Comparison of ENCODE assay signal across 12 cellular contexts in the genomic region with DNA sequence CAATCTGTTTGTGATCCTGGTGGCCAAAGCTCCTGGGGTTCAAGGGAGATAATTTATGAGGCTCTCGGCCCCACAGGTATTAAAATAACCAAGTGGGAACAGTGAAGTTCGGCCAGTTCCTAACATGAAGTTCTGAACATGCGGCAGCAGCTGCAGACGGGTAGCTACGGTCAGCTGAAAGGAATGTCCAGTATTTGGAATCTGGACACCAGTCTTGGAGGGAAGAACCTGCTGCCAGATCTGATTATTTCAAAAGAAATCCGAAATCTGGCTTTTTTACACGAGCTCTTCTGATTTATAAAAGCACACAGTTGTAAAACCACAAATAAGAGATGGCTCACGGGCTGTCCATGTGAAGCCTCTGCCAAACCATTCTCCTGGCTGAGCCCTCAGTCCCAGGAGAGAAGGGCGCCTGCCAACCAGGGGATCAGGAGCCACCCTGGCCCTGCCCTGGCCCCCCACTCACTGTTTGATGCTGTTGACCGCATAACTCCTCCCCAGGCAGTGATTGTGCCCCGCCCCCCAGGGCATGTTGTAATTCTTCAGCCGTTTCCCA. TPM values are rescaled to one million over a fixed set of nuclear protein-coding genes. Genes with fewer than 3 reads are reported as not detected.
DNase-seq lines count a peak whose midpoint lies in the region; ATAC-seq and TF ChIP-seq lines count a peak whose summit lies in the region.
"Had no signal": no experiment of that assay in that cellular context is flagged by ENCODE, and none has a peak within 500 bp of the region (broad histone marks: within the 10 kb centered on the region; RNA-seq: fewer than 3 reads in every experiment).

No MANE protein-coding gene starts in this region.

- TF ChIP-seq CTCF in chondrocyte (IDR thresholded peaks at IDR 0.05), result no peak
- no peak for TF ChIP-seq CTCF in lung (IDR thresholded peaks at IDR 0.05; ENCODE audit: control extremely low read depth, extremely low read depth)

- DNase-seq in LHCN-M2 (ENCODE audit: low read depth) (peak; percentile 98), chondrocyte (ENCODE audit: low spot score) (no peak), lung (ENCODE audit: low spot score) (peak; percentile 46), ureter (ENCODE audit: low spot score) (peak; percentile 86), NCI-H2107 (lab: John Stamatoyannopoulos, UW) (no peak)
- DNase-seq: activated CD4-positive, alpha-beta memory T cell treated with anti-CD3 and anti-CD28 coated beads, Interleukin-2, amount 10 ng/mL, durations not matched to agents 7 days and 5 days; NCI-H1092 had no signal

- peak overlapping the region; percentile 40 for H3K4me3 Mint-ChIP-seq in chondrocyte (ENCODE audit: unreplicated experiment)
- H3K4me3 Mint-ChIP-seq: activated CD4-positive, alpha-beta memory T cell treated with anti-CD3 and anti-CD28 coated beads, Interleukin-2, amount 10 ng/mL, durations not matched to agents 7 days and 5 days had no signal

- H3K4me1 ChIP-seq in lung (ENCODE audit: control insufficient read depth in 2 of 2, insufficient read depth in 2 of 2, low read length in 2 of 2), result no peaks in the 10 kb centered on the region

- peaks cover 32% of the 10 kb centered on the region for H3K4me1 Mint-ChIP-seq in chondrocyte (ENCODE audit: low read depth)

- H3K9me3 ChIP-seq in lung (ENCODE audit: control insufficient read depth in 2 of 2, insufficient read depth in 1 of 2, low read length in 1 of 2), result no peaks in the 10 kb centered on the region

- 64 to 74% methylated on average over 12 of the region's 12 CpGs for WGBS in lung, 2 donors

- ATAC-seq in lung (ENCODE audit: insufficient read depth, low FRiP score) (no peak), GM18498 (IDR thresholded peaks at IDR 0.05; ENCODE audit: unreplicated experiment) (no peak), GM18909 (IDR thresholded peaks at IDR 0.05; ENCODE audit: poor library complexity, unreplicated experiment) (no peak)

- no peaks in the 10 kb centered on the region for H3K27me3 ChIP-seq in lung (ENCODE audit: control insufficient read depth, insufficient read depth)
- H3K27me3 ChIP-seq: cardiac muscle cell had no signal

- peak overlapping the region in 1 of 2 donors; percentile 35 for H3K27ac ChIP-seq in lung (ENCODE audit: low read depth in 1 of 2, low read length in 1 of 2)
- H3K27ac ChIP-seq: cardiac muscle cell, PC-9 had no signal

- no peaks in the 10 kb centered on the region for H3K27me3 Mint-ChIP-seq in chondrocyte (ENCODE audit: low read depth)

- no peaks in the 10 kb centered on the region for H3K9me3 Mint-ChIP-seq in chondrocyte (ENCODE audit: low read depth)
- H3K9me3 Mint-ChIP-seq: activated CD4-positive, alpha-beta memory T cell treated with anti-CD3 and anti-CD28 coated beads, Interleukin-2, amount 10 ng/mL, durations not matched to agents 7 days and 5 days had no signal

- H3K27ac Mint-ChIP-seq in chondrocyte (ENCODE audit: unreplicated experiment), result peak overlapping the region; percentile 74
- H3K27ac Mint-ChIP-seq: activated CD4-positive, alpha-beta memory T cell treated with anti-CD3 and anti-CD28 coated beads, Interleukin-2, amount 10 ng/mL, durations not matched to agents 7 days and 5 days had no signal

- no peaks in the 10 kb centered on the region for H3K36me3 ChIP-seq in lung (ENCODE audit: control insufficient read depth in 2 of 2, insufficient read depth in 2 of 2, low read length in 2 of 2)
- H3K36me3 ChIP-seq: cardiac muscle cell had no signal

- H3K4me3 ChIP-seq in lung, result no peak overlapping the region
- H3K4me3 ChIP-seq: cardiac muscle cell, PC-9, skin epidermis had no signal

- peaks cover 31% of the 10 kb centered on the region for H3K36me3 Mint-ChIP-seq in chondrocyte (ENCODE audit: low read depth)

RNA-seq across cellular contexts. Expression of a gene that starts 28.2 kb away (rescaled TPM):
- total RNA-seq in LHCN-M2 (2014; rRNA removed) (0.19 and 0.40 TPM in 2 replicates), chondrocyte (1.2 to 17.8 TPM (median 1.3 TPM) in 3 replicates), lung (1 to 10 TPM in 1 of 2 donors, under 1 TPM in 1; 0.91 to 1.0 TPM), ureter (1.6 TPM)
- 3.4 TPM for polyA plus RNA-seq in LHCN-M2 (2012)
- under 1 TPM; 0.11 to 0.24 TPM for polyA plus RNA-seq in lung

RNA-seq across cellular contexts. Expression of a gene that starts 57.3 kb away (rescaled TPM):
- total RNA-seq in LHCN-M2 (2014; rRNA removed) (0.19 and 0.92 TPM in 2 replicates), chondrocyte (88.7 to 165 TPM (median 91.5 TPM) in 3 replicates), lung (10 to 100 TPM; 17.1 to 43.8 TPM), ureter (57.8 TPM)
- polyA plus RNA-seq in LHCN-M2 (2012), result 0.74 TPM
- polyA plus RNA-seq in lung, result 10 to 100 TPM in 1 of 2 donors, 1 to 10 TPM in 1; 5.3 to 12.6 TPM

Comparison
In these comparisons a context has a peak if more than half of its experiments do, and no peak if none do; other contexts are left out.
1. DNase-seq: peak in LHCN-M2 (single experiment), lung (single experiment) and ureter (single experiment); none in chondrocyte (single experiment) and NCI-H2107 (single experiment).